Comparison of ENCODE assay signal across 8 cellular contexts in genomic region chr3:141051641-141052569, GRCh38. TPM values are rescaled to one million over a fixed set of nuclear protein-coding genes. Genes with fewer than 3 reads are reported as not detected.
A peak's percentile ranks its signal among the peaks of the same experiment; 100 is the strongest.
DNase-seq lines count a peak whose midpoint lies in the region; TF ChIP-seq lines count a peak whose summit lies in the region.

No MANE protein-coding gene starts in this region.

- H3K9me3 ChIP-seq in HUES6 (ENCODE audit: control insufficient read depth, insufficient read depth, low read depth, low read length), result no peaks in the 10 kb centered on the region

- H3K27me3 Mint-ChIP-seq in chondrocyte (ENCODE audit: low read depth), result peaks cover 27% of the 10 kb centered on the region
- peaks cover 30% of the 10 kb centered on the region for H3K27me3 Mint-ChIP-seq in mesothelial cell of epicardium (ENCODE audit: low read depth)

- peaks cover 99% of the 10 kb centered on the region for H3K27me3 ChIP-seq in ACC112 (ENCODE audit: insufficient read depth, low read length)
- H3K27me3 ChIP-seq in HUES6 (ENCODE audit: control insufficient read depth, insufficient read depth, low read length), result peaks cover 36% of the 10 kb centered on the region

- H3K9me3 Mint-ChIP-seq in chondrocyte (ENCODE audit: low read depth) (no peaks in the 10 kb centered on the region), mesothelial cell of epicardium (no peaks in the 10 kb centered on the region)

- no peaks in the 10 kb centered on the region for H3K4me1 ChIP-seq in ACC112 (ENCODE audit: control insufficient read depth, insufficient read depth, low read length, unreplicated experiment)
- H3K4me1 ChIP-seq in HUES6 (ENCODE audit: control insufficient read depth, insufficient read depth, low read length), result peaks cover 10% of the 10 kb centered on the region; the same call in 1 of the 2 replicates

- H3K36me3 Mint-ChIP-seq in chondrocyte (ENCODE audit: low read depth) (no peaks in the 10 kb centered on the region), mesothelial cell of epicardium (no peaks in the 10 kb centered on the region)

- H3K9ac ChIP-seq in HUES6 (ENCODE audit: low read length), result peak overlapping the region; percentile 87

- H3K4me3 Mint-ChIP-seq in chondrocyte (ENCODE audit: unreplicated experiment), result peak overlapping the region; percentile 82
- peak overlapping the region; percentile 84 for H3K4me3 Mint-ChIP-seq in mesothelial cell of epicardium

- H3K36me3 ChIP-seq in ACC112 (ENCODE audit: insufficient read depth, low read length) (no peaks in the 10 kb centered on the region), HUES6 (ENCODE audit: control insufficient read depth, insufficient read depth, low read length) (no peaks in the 10 kb centered on the region)

- peaks cover 13% of the 10 kb centered on the region for H3K4me1 Mint-ChIP-seq in chondrocyte (ENCODE audit: low read depth)
- peaks cover 37% of the 10 kb centered on the region for H3K4me1 Mint-ChIP-seq in mesothelial cell of epicardium

- H3K4me3 ChIP-seq in ACC112 (ENCODE audit: low read depth, low read length) (peak overlapping the region; percentile 58), HUES6 (ENCODE audit: low read depth, low read length) (peak overlapping the region; percentile 81)

- no peak overlapping the region for H2AFZ ChIP-seq in ACC112 (ENCODE audit: low read length, unreplicated experiment)

- H3K79me2 ChIP-seq in ACC112 (ENCODE audit: control insufficient read depth, insufficient read depth, low read length, unreplicated experiment), result no peaks in the 10 kb centered on the region

- H3K27ac ChIP-seq in ACC112 (ENCODE audit: low read depth, low read length) (no peak overlapping the region), HUES6 (ENCODE audit: low read depth, low read length) (peak overlapping the region; percentile 22; the same call in 1 of the 2 replicates)

- H3K27ac Mint-ChIP-seq in chondrocyte (ENCODE audit: unreplicated experiment) (peak overlapping the region; percentile 19), mesothelial cell of epicardium (peak overlapping the region; percentile 70)

- DNase-seq in chondrocyte (ENCODE audit: low spot score) (no peak), mesothelial cell of epicardium (ENCODE audit: low spot score in 2 of 2, unreplicated experiment in 2 of 2) (peak in 1 of 2 experiments; percentile 59), NCI-H187 (lab: John Stamatoyannopoulos, UW) (no peak), 8988T (no peak), NCI-H2081 treated with DMSO at 0.1 percent for 48 hours (lab: John Stamatoyannopoulos, UW) (no peak), superior temporal gyrus (ENCODE audit: extremely low spot score) (no peak)

- TF ChIP-seq CTCF in chondrocyte (IDR thresholded peaks at IDR 0.05) (peak; percentile 19), mesothelial cell of epicardium (IDR thresholded peaks at IDR 0.05; ENCODE audit: unreplicated experiment) (no peak)

RNA-seq across cellular contexts. Expression of gene SPSB4, which starts 0.8 kb away (rescaled TPM):
- total RNA-seq in chondrocyte (1.9 to 2.7 TPM (median 2.4 TPM) in 3 replicates), mesothelial cell of epicardium (12.9 to 15.4 TPM (median 13.1 TPM) in 3 replicates)
